Comparison of ENCODE assay signal across 19 cellular contexts in the genomic region with DNA sequence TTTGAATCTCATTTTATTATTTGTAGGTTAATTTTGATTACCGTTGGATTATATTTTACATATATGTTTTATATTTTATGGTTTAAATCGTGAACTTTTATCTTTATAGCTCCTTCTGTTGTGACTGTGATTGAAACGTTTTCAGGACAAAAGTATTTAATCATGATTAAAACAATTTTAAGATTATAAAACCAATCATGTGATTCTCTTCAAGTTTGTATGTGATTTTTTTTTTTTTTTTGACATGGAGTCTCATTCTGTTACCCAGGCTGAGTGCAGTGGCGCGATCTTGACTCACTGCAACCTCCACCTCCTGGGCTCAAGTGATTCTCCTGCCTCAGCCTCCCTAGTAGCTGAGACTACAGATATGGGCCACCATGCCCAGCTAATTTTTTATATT. TPM values are rescaled to one million over a fixed set of nuclear protein-coding genes. Genes with fewer than 3 reads are reported as not detected.
DNase-seq lines count a peak whose midpoint lies in the region; ATAC-seq, FAIRE-seq and TF ChIP-seq lines count a peak whose summit lies in the region.
"Had no signal": no experiment of that assay in that cellular context is flagged by ENCODE, and none has a peak within 500 bp of the region (broad histone marks: within the 10 kb centered on the region; RNA-seq: fewer than 3 reads in every experiment).

No MANE protein-coding gene starts in this region.

- no peak for DNase-seq in psoas muscle
- DNase-seq in posterior vena cava (ENCODE audit: low spot score) = no peak
- no peak for DNase-seq in glomerular visceral epithelial cell (ENCODE audit: extremely low spot score)
- DNase-seq: Caco-2; CD4-positive, CD25-positive, alpha-beta regulatory T cell; CD8-positive, alpha-beta T cell; DMS153; DND-41; GM23248; H7; HCEC 1CT had no signal

- ATAC-seq in psoas muscle = no peak
- no peak for ATAC-seq in GM18868 (IDR thresholded peaks at IDR 0.05; ENCODE audit: unreplicated experiment)
- ATAC-seq: CD8-positive, alpha-beta T cell had no signal

- 89 to 96% (median 94%) methylated on average over 5 of the region's 5 CpGs for WGBS in psoas muscle, 3 donors

- no peak overlapping the region for H3K4me3 ChIP-seq in psoas muscle
- H3K4me3 ChIP-seq: BLaER1, GM23248 had no signal

- H3K4me1 ChIP-seq in psoas muscle = peaks cover 19% of the 10 kb centered on the region
- H3K4me1 ChIP-seq: BLaER1, Caco-2 had no signal

- H3K36me3 ChIP-seq in psoas muscle (ENCODE audit: insufficient read depth in 1 of 2, low read depth in 1 of 2) = no peaks in the 10 kb centered on the region
- H3K36me3 ChIP-seq: BLaER1 had no signal

- no peaks in the 10 kb centered on the region for H3K27me3 ChIP-seq in psoas muscle (ENCODE audit: insufficient read depth in 3 of 3, low read length in 2 of 3)
- H3K27me3 ChIP-seq: BLaER1 had no signal

- peak; percentile 14 for FAIRE-seq in A204.1 (lab: Jason Lieb, UNC)
- FAIRE-seq: GM12892, GM19239, H1 had no signal

- H3K9me3 ChIP-seq in psoas muscle = no peaks in the 10 kb centered on the region
- H3K9me3 ChIP-seq: BLaER1, Caco-2 had no signal

- H3K27ac ChIP-seq in VCaP (peak overlapping the region; percentile 25; the same call in 1 of the 2 replicates), psoas muscle (peak overlapping the region; percentile 67)
- H3K27ac ChIP-seq: BLaER1, C4-2B, GM23248 had no signal

- intact Hi-C loops in psoas muscle (cut with DNase I) = no loop called here
- intact Hi-C loops in posterior vena cava (cut with DNase I) = no loop called here

- no peak for TF ChIP-seq CTCF in VCaP (conservative IDR thresholded peaks at IDR 0.05)
- TF ChIP-seq CTCF in psoas muscle (IDR thresholded peaks at IDR 0.05) = no peak

RNA-seq across cellular contexts. Expression of gene RASGRP3, which starts 7.2 kb away (rescaled TPM):
- total RNA-seq in psoas muscle = 10 to 100 TPM; 13.0 to 24.9 (median 19.9) TPM
- polyA plus RNA-seq in psoas muscle = 1 to 10 TPM; 3.4 to 9.3 (median 5.4) TPM
- 10 to 100 TPM; 10.9 to 13.8 TPM for total RNA-seq in posterior vena cava
- total RNA-seq: H1 had no signal
